1 cellular context compared by ENCODE assay signal in genomic region chr16:67992661-67993206, GRCh38.
TF ChIP-seq lines count a peak whose summit lies in the region.

No MANE protein-coding gene starts in this region.

TF ChIP-seq in HepG2, 621 proteins besides CTCF, POLR2A, EP300 and RAD21 (continued from another document):
- TF ChIP-seq ZNF597 (CRISPR knock-in tag; IDR thresholded peaks at IDR 0.05) (no peak), SRSF4 (IDR thresholded peaks at IDR 0.05; ENCODE audit: low read depth, low read length, poor library complexity, severe bottlenecking) (no peak), KLF11 (CRISPR knock-in tag; IDR thresholded peaks at IDR 0.05) (no peak), RFXAP (CRISPR knock-in tag; IDR thresholded peaks at IDR 0.05; ENCODE audit: borderline replicate concordance) (no peak), ZMAT3 (CRISPR knock-in tag; conservative IDR thresholded peaks at IDR 0.05) (no peak), ZNF510 (CRISPR knock-in tag; IDR thresholded peaks at IDR 0.05; ENCODE audit: low read depth) (no peak), SP140L (CRISPR knock-in tag; IDR thresholded peaks at IDR 0.05; ENCODE audit: borderline replicate concordance) (no peak), ZNF569 (CRISPR knock-in tag; IDR thresholded peaks at IDR 0.05; ENCODE audit: borderline replicate concordance) (no peak), ZNF224 (CRISPR knock-in tag; IDR thresholded peaks at IDR 0.05) (0 out of 2 replicates have a peak, but pooled peaks have one; percentile 5), JDP2 (CRISPR knock-in tag; IDR thresholded peaks at IDR 0.05; ENCODE audit: borderline replicate concordance) (no peak), NCOA1 (CRISPR knock-in tag; IDR thresholded peaks at IDR 0.05) (peak; percentile 36; the same call in 1 of the 2 replicates), TERF1 (CRISPR knock-in tag; IDR thresholded peaks at IDR 0.05) (peak; percentile 64; the same call in 1 of the 2 replicates)
- TF ChIP-seq, protein P1, sequence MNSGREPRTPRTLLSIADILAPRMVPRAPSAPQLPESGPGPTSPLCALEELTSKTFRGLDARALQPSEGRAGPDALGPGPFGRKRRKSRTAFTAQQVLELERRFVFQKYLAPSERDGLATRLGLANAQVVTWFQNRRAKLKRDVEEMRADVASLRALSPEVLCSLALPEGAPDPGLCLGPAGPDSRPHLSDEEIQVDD (CRISPR knock-in tag; IDR thresholded peaks at IDR 0.05; ENCODE audit: borderline replicate concordance), result no peak
- TF ChIP-seq, protein P2, sequence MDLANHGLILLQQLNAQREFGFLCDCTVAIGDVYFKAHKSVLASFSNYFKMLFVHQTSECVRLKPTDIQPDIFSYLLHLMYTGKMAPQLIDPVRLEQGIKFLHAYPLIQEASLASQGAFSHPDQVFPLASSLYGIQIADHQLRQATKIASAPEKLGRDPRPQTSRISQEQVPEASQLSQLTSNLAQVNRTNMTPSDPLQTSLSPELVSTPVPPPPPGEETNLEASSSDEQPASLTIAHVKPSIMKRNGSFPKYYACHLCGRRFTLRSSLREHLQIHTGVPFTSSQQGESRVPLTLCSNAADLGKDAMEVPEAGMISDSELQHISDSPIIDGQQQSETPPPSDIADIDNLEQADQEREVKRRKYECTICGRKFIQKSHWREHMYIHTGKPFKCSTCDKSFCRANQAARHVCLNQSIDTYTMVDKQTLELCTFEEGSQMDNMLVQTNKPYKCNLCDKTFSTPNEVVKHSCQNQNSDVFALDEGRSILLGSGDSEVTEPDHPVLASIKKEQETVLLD (CRISPR knock-in tag; IDR thresholded peaks at IDR 0.05; ENCODE audit: low read depth), result 0 out of 2 replicates have a peak, but pooled peaks have one; percentile 27
- TF ChIP-seq, protein P3, sequence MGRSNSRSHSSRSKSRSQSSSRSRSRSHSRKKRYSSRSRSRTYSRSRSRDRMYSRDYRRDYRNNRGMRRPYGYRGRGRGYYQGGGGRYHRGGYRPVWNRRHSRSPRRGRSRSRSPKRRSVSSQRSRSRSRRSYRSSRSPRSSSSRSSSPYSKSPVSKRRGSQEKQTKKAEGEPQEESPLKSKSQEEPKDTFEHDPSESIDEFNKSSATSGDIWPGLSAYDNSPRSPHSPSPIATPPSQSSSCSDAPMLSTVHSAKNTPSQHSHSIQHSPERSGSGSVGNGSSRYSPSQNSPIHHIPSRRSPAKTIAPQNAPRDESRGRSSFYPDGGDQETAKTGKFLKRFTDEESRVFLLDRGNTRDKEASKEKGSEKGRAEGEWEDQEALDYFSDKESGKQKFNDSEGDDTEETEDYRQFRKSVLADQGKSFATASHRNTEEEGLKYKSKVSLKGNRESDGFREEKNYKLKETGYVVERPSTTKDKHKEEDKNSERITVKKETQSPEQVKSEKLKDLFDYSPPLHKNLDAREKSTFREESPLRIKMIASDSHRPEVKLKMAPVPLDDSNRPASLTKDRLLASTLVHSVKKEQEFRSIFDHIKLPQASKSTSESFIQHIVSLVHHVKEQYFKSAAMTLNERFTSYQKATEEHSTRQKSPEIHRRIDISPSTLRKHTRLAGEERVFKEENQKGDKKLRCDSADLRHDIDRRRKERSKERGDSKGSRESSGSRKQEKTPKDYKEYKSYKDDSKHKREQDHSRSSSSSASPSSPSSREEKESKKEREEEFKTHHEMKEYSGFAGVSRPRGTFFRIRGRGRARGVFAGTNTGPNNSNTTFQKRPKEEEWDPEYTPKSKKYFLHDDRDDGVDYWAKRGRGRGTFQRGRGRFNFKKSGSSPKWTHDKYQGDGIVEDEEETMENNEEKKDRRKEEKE (IDR thresholded peaks at IDR 0.05), result no peak
- TF ChIP-seq, protein P4, sequence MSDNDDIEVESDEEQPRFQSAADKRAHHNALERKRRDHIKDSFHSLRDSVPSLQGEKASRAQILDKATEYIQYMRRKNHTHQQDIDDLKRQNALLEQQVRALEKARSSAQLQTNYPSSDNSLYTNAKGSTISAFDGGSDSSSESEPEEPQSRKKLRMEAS (IDR thresholded peaks at IDR 0.05), result no peak
- TF ChIP-seq, protein P5, sequence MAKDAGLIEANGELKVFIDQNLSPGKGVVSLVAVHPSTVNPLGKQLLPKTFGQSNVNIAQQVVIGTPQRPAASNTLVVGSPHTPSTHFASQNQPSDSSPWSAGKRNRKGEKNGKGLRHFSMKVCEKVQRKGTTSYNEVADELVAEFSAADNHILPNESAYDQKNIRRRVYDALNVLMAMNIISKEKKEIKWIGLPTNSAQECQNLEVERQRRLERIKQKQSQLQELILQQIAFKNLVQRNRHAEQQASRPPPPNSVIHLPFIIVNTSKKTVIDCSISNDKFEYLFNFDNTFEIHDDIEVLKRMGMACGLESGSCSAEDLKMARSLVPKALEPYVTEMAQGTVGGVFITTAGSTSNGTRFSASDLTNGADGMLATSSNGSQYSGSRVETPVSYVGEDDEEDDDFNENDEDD (CRISPR knock-in tag; IDR thresholded peaks at IDR 0.05; ENCODE audit: borderline replicate concordance), result no peak
